8 cellular contexts compared by ENCODE assay signal in genomic region chr12:119876761-119877638, GRCh38. TPM values are rescaled to one million over a fixed set of nuclear protein-coding genes. Genes with fewer than 3 reads are reported as not detected.
DNase-seq lines count a peak whose midpoint lies in the region; ATAC-seq and TF ChIP-seq lines count a peak whose summit lies in the region.

Gene CIT (minus strand): TSS chr12:119877320. CDS start chr12:119876168, 1,152 bp downstream.

- DNase-seq in AG10803 (ENCODE audit: low read depth) (peak; percentile 90), NCI-H345 treated with DMSO at 0.1 percent for 48 hours (lab: John Stamatoyannopoulos, UW; ENCODE audit: unreplicated experiment) (peak; percentile 95), activated B cell treated with CpG ODN at 0.5 μM for 24 hours (peak; percentile 72), iris pigment epithelial cell (ENCODE audit: low read depth) (peak; percentile 95)
- DNase-seq in central memory CD4-positive, alpha-beta T cell, result peak; percentile 79
- peak; percentile 72 to 86 for DNase-seq in stimulated activated CD4-positive, alpha-beta T cell treated with anti-CD3 and anti-CD28 coated beads, Interleukin-12 subunit alpha, Interleukin-12 subunit beta, amount 100 ng/mL, for 24 hours (ENCODE audit: low read depth in 2 of 2)

- peak within 1 kb of the TSS; percentile 91 for H3K4me3 Mint-ChIP-seq in activated B cell treated with CpG ODN at 0.5 μM for 24 hours

- peaks cover 12% of the 10 kb centered on the region for H3K4me1 Mint-ChIP-seq in activated B cell treated with CpG ODN at 0.5 μM for 24 hours

- peak within 1 kb of the TSS; percentile 91 for H3K4me3 ChIP-seq in AG10803 (ENCODE audit: low read length)

- H3K27ac Mint-ChIP-seq in activated B cell treated with CpG ODN at 0.5 μM for 24 hours, result peak within 1 kb of the TSS; percentile 0

- peaks cover 2% of the 10 kb centered on the region for H3K36me3 Mint-ChIP-seq in activated B cell treated with CpG ODN at 0.5 μM for 24 hours (ENCODE audit: low read depth)

- intact Hi-C loops in activated B cell treated with CpG ODN at 0.5 μM for 24 hours (cut with micrococcal nuclease), result loop anchor here (1.0 to 10.0 kb wide), 4 partner anchors 25 to 1862 kb away; partner anchors contain the start of gene RFC5

- TF ChIP-seq CTCF in AG10803 (conservative IDR thresholded peaks at IDR 0.05; ENCODE audit: low read length) (no peak), activated B cell treated with CpG ODN at 0.5 μM for 24 hours (IDR thresholded peaks at IDR 0.05) (no peak)

- ATAC-seq in GM19035 (IDR thresholded peaks at IDR 0.05; ENCODE audit: unreplicated experiment), result peak; percentile 100
- ATAC-seq in HG03342 (IDR thresholded peaks at IDR 0.05; ENCODE audit: unreplicated experiment), result peak; percentile 99
- ATAC-seq in activated B cell treated with CpG ODN at 0.5 μM for 24 hours (ENCODE audit: low read depth), result peak; percentile 100

- CTCF ChIA-PET in activated B cell treated with CpG ODN at 0.5 μM for 24 hours (lab: Charles Lee), result no interaction called here

- H3K9me3 Mint-ChIP-seq in activated B cell treated with CpG ODN at 0.5 μM for 24 hours, result no peaks in the 10 kb centered on the region

- H3K27me3 Mint-ChIP-seq in activated B cell treated with CpG ODN at 0.5 μM for 24 hours, result peaks cover 2% of the 10 kb centered on the region

- POLR2A ChIA-PET in activated B cell treated with CpG ODN at 0.5 μM for 24 hours (lab: Charles Lee), result interaction anchor here (0.6 to 0.7 kb wide), 2 partner anchors 326 to 676 kb away, joined by 3 to 5 read pairs; no protein-coding TSS in a partner anchor

RNA-seq across cellular contexts. Expression of gene CIT, which starts in this region (rescaled TPM):
- total RNA-seq in activated B cell treated with CpG ODN at 0.5 μM for 24 hours, result 3.6 and 6.1 TPM in 2 replicates

Comparison
In these comparisons a context has a peak if more than half of its experiments do, and no peak if none do; other contexts are left out.
1. Peak in every context shown above with its lines: DNase-seq, ATAC-seq and H3K4me3 ChIP-seq.